In genomic region chrX:44157858-44158257, GRCh38 we compare ENCODE assay signal across 15 cellular contexts.
"Had no signal": no experiment of that assay in that cellular context is flagged by ENCODE, and none has a peak within 500 bp of the region (broad histone marks: within the 10 kb centered on the region; RNA-seq: fewer than 3 reads in every experiment).

No MANE protein-coding gene starts in this region.

- H3K27ac ChIP-seq: ascending aorta, epithelial cell of prostate, heart right ventricle, sigmoid colon had no signal

- DNase-seq: activated CD4-positive, alpha-beta T cell treated with anti-CD3 and anti-CD28 coated beads for 48 hours; activated CD8-positive, alpha-beta memory T cell treated with anti-CD3 and anti-CD28 coated beads, Interleukin-2, amount 50 U/mL, for 48 hours; activated CD8-positive, alpha-beta T cell treated with anti-CD3 and anti-CD28 coated beads, Interleukin-2, amount 10 ng/mL, durations not matched to agents 7 days and 5 days; activated naive CD4-positive, alpha-beta T cell; central memory CD4-positive, alpha-beta T cell; cortex of kidney; effector memory CD4-positive, alpha-beta T cell; heart right ventricle; left ventricle myocardium superior; sigmoid colon; stimulated activated CD4-positive, alpha-beta T cell treated with anti-CD3 and anti-CD28 coated beads, Interleukin-12 subunit alpha, Interleukin-12 subunit beta, amount 100 ng/mL, for 4 hours; stimulated activated naive CD4-positive, alpha-beta T cell had no signal

- H3K9me3 ChIP-seq: ascending aorta, heart right ventricle, sigmoid colon, suprapubic skin had no signal

- H3K4me3 ChIP-seq: ascending aorta, heart right ventricle, sigmoid colon, suprapubic skin had no signal

- H3K36me3 ChIP-seq: ascending aorta, heart right ventricle, sigmoid colon, suprapubic skin had no signal

- H3K4me1 ChIP-seq: ascending aorta, heart right ventricle, sigmoid colon, suprapubic skin had no signal

- H3K27me3 ChIP-seq: ascending aorta, sigmoid colon, suprapubic skin had no signal
